10 cellular contexts compared by ENCODE assay signal in the genomic region with DNA sequence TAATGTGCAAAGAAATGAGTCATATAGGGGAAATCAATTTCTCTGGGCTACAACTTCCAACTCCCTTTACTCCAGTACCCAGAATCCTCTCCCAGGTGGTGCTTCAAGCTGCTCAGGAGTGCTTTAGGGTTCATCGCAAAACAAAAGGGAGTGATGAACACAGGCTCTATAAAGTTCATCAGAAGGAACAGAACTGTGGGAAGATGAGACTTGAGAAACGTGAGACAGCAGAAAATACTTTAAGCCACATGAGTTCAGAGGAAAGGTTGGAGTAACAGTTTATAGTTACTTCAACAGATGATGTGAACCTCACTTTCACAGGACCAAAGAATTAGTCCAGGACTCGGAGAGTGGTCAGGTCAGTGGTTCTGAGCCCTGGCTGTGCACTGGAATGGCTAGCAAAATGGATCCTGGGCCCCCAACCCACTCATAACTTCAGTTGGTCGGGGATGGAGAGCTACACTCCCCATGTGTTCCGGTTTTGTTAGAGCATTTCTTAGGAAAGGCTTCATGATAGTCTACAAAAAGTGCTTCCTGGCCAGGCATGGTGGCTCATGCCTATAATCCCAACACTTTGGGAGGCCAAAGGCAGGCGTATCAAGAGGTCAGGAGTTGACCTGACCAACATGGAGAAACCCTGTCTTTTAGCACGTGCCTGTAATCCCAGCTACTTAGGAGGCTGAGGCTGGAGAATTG. TPM values are rescaled to one million over a fixed set of nuclear protein-coding genes. Genes with fewer than 3 reads are reported as not detected.
DNase-seq lines count a peak whose midpoint lies in the region; ATAC-seq, FAIRE-seq and TF ChIP-seq lines count a peak whose summit lies in the region.
"Had no signal": no experiment of that assay in that cellular context is flagged by ENCODE, and none has a peak within 500 bp of the region (broad histone marks: within the 10 kb centered on the region; RNA-seq: fewer than 3 reads in every experiment).

No MANE protein-coding gene starts in this region.

- WGBS in mammary epithelial cell (ENCODE audit: low coverage, missing lambda C conversion rate), result 83% methylated on average over 6 of the region's 7 CpGs
- WGBS in K562 (ENCODE audit: insufficient coverage, low coverage, missing lambda C conversion rate), result 78% methylated on average over 7 of the region's 7 CpGs
- 87 to 88% methylated on average over 7 of the region's 7 CpGs for WGBS in heart right ventricle, 2 donors

- FAIRE-seq in K562 (lab: Jason Lieb, UNC) (peak; percentile 11), GM19239 (lab: Jason Lieb, UNC) (no peak)

- intact Hi-C loops in MCF 10A (cut with micrococcal nuclease), result loop anchor here (5.0 to 10.0 kb wide), 2 partner anchors 85 to 232 kb away; no protein-coding TSS in a partner anchor
- intact Hi-C loops in mammary epithelial cell (cut with micrococcal nuclease), result no loop called here
- intact Hi-C loops in K562 (cut with micrococcal nuclease), result no loop called here
- intact Hi-C loops in heart right ventricle (cut with DNase I), result no loop called here

- H3K4me3 ChIP-seq in mammary epithelial cell (replicated peaks in 1 of 3; ENCODE audit: insufficient read depth in 1 of 3, low read depth in 2 of 3, low read length in 3 of 3) (no peak overlapping the region), OCI-LY3 (ENCODE audit: low read length) (no peak overlapping the region), K562 (no peak overlapping the region), heart right ventricle (no peak overlapping the region)
- H3K4me3 ChIP-seq: MG63 had no signal

- peak; percentile 16 for DNase-seq in MCF 10A (ENCODE audit: unreplicated experiment)
- DNase-seq in mammary epithelial cell, result no peak
- DNase-seq in K562 (ENCODE audit: extremely low read depth in 1 of 4, low spot score in 3 of 4), result peak in 1 of 4 experiments; percentile 34
- no peak for DNase-seq in heart right ventricle
- no peak for DNase-seq in GM13976 (ENCODE audit: low spot score)
- no peak for DNase-seq in GM19239 (ENCODE audit: insufficient read length, low spot score)
- DNase-seq: activated CD4-positive, CD25-positive, alpha-beta regulatory T cell; MG63 had no signal

- H3K4me1 ChIP-seq in mammary epithelial cell (ENCODE audit: insufficient read depth, low read length), result peaks cover 16% of the 10 kb centered on the region
- H3K4me1 ChIP-seq in OCI-LY3 (ENCODE audit: low read length), result peaks cover 12% of the 10 kb centered on the region
- H3K4me1 ChIP-seq in K562 (replicated peaks in 1 of 2; ENCODE audit: control insufficient read depth in 2 of 2, insufficient read depth in 2 of 2, low read length in 2 of 2), result peaks cover 8 to 12% of the 10 kb centered on the region in 2 experiments; a peak in 4 of 5 replicates
- peaks cover 3 to 29% (median 24%) of the 10 kb centered on the region in 9 donors for H3K4me1 ChIP-seq in heart right ventricle

- peaks cover 89% of the 10 kb centered on the region for H3K36me3 Mint-ChIP-seq in MCF 10A (ENCODE audit: insufficient read depth, unreplicated experiment)
- H3K36me3 Mint-ChIP-seq in stimulated activated naive CD8-positive, alpha-beta T cell treated with anti-CD3 and anti-CD28 coated beads, Interleukin-15, Interleukin-2, amounts not matched to agents 100 ng/mL and 50 ng/mL, for 24 hours (ENCODE audit: low read depth), result peaks cover 91% of the 10 kb centered on the region

- no peaks in the 10 kb centered on the region for H3K9me1 ChIP-seq in K562 (ENCODE audit: control insufficient read depth, insufficient read depth, low read length)

- BruUV-seq in MCF 10A (replicated peaks; lab: Mats Ljungman, UMichigan) (no TSS peak), mammary epithelial cell (replicated peaks; lab: Mats Ljungman, UMichigan) (no TSS peak), K562 (replicated peaks; lab: Mats Ljungman, UMichigan) (no TSS peak)

- H3K36me3 ChIP-seq in mammary epithelial cell (ENCODE audit: insufficient read depth, low read length) (peaks cover 47% of the 10 kb centered on the region), OCI-LY3 (replicated peaks; ENCODE audit: low read depth, low read length) (peaks cover 70% of the 10 kb centered on the region), K562 (ENCODE audit: control insufficient read depth, insufficient read depth, low read length) (peaks cover 83% of the 10 kb centered on the region), heart right ventricle (peaks cover 0 to 83% (median 66%) of the 10 kb centered on the region in 9 donors)

- H3K4me3 Mint-ChIP-seq in MCF 10A (ENCODE audit: unreplicated experiment), result no peak overlapping the region
- peak overlapping the region; percentile 97 for H3K4me3 Mint-ChIP-seq in stimulated activated naive CD8-positive, alpha-beta T cell treated with anti-CD3 and anti-CD28 coated beads, Interleukin-15, Interleukin-2, amounts not matched to agents 100 ng/mL and 50 ng/mL, for 24 hours

- TF ChIP-seq EP300 in K562 (IDR thresholded peaks at IDR 0.05; ENCODE audit: low read length), result no peak

- CTCF ChIA-PET in MCF 10A (lab: Yijun Ruan, JAX), result no interaction called here
- CTCF ChIA-PET in mammary epithelial cell (lab: Charles Lee; ENCODE audit: low non-redundant PET), result no interaction called here
- CTCF ChIA-PET in K562 (lab: Yijun Ruan, JAX; ENCODE audit: low intra/inter-chr PET ratio), result no interaction called here

- in situ Hi-C loops in mammary epithelial cell (cut with MboI; ENCODE audit: low sequenced_read_pairs in 2 of 2), result loop anchor here in 1 of 2 donors (10.0 kb wide), 1 partner anchor 62 kb away; no protein-coding TSS in a partner anchor
- in situ Hi-C loops in K562 (cut with MboI), result no loop called here
- in situ Hi-C loops in GM13976 (cut with MboI; ENCODE audit: low sequenced_read_pairs, unreplicated experiment), result no loop called here

- H3K27ac Mint-ChIP-seq in MCF 10A (ENCODE audit: low read depth, unreplicated experiment), result peak overlapping the region; percentile 66
- peak overlapping the region; percentile 99 for H3K27ac Mint-ChIP-seq in stimulated activated naive CD8-positive, alpha-beta T cell treated with anti-CD3 and anti-CD28 coated beads, Interleukin-15, Interleukin-2, amounts not matched to agents 100 ng/mL and 50 ng/mL, for 24 hours

- ATAC-seq in K562 (peak; percentile 3), heart right ventricle (no peak)

- H3K9me3 Mint-ChIP-seq in MCF 10A (ENCODE audit: unreplicated experiment), result no peaks in the 10 kb centered on the region
- peaks cover 8% of the 10 kb centered on the region for H3K9me3 Mint-ChIP-seq in stimulated activated naive CD8-positive, alpha-beta T cell treated with anti-CD3 and anti-CD28 coated beads, Interleukin-15, Interleukin-2, amounts not matched to agents 100 ng/mL and 50 ng/mL, for 24 hours

- peaks cover 14% of the 10 kb centered on the region for H3K9me3 ChIP-seq in mammary epithelial cell (replicated peaks; ENCODE audit: insufficient read depth, low read length)
- no peaks in the 10 kb centered on the region for H3K9me3 ChIP-seq in OCI-LY3 (ENCODE audit: insufficient read depth, low read length)
- peaks cover 12% of the 10 kb centered on the region for H3K9me3 ChIP-seq in K562 (replicated peaks; ENCODE audit: control insufficient read depth, insufficient read depth, low read depth, low read length)
- peaks cover 0 to 3% (median 0%) of the 10 kb centered on the region in 11 donors for H3K9me3 ChIP-seq in heart right ventricle
- H3K9me3 ChIP-seq: MG63 had no signal

- H3K27me3 Mint-ChIP-seq in MCF 10A (ENCODE audit: insufficient read depth, unreplicated experiment), result no peaks in the 10 kb centered on the region
- H3K27me3 Mint-ChIP-seq in stimulated activated naive CD8-positive, alpha-beta T cell treated with anti-CD3 and anti-CD28 coated beads, Interleukin-15, Interleukin-2, amounts not matched to agents 100 ng/mL and 50 ng/mL, for 24 hours, result no peaks in the 10 kb centered on the region

- TF ChIP-seq POLR2A in K562 (conservative IDR thresholded peaks at IDR 0.05), result peak; percentile 4

- H3K79me2 ChIP-seq in mammary epithelial cell (ENCODE audit: insufficient read depth, low read length) (peaks cover 39% of the 10 kb centered on the region), OCI-LY3 (ENCODE audit: low read length) (peaks cover 42% of the 10 kb centered on the region), K562 (ENCODE audit: control insufficient read depth, insufficient read depth, low read length) (peaks cover 52% of the 10 kb centered on the region)

- POLR2A ChIA-PET in MCF 10A (lab: Yijun Ruan, JAX) (interaction anchor here (1.1 to 2.7 kb wide), 4 partner anchors 18 to 232 kb away, joined by 3 to 17 read pairs (median 4); partner anchors contain the start of gene ZNF79), K562 (lab: Yijun Ruan, JAX) (interaction anchor here (0.6 to 5.5 kb wide), 7 partner anchors 10 to 54 kb away, joined by 3 to 30 read pairs (median 3); partner anchors contain the start of gene ZNF79)

- H3K27ac ChIP-seq in mammary epithelial cell (ENCODE audit: insufficient read depth, low read depth, low read length) (no peak overlapping the region), OCI-LY3 (ENCODE audit: low read length) (peak overlapping the region; percentile 11; the same call in 1 of the 2 replicates), K562 (ENCODE audit: extremely low read depth, low read depth, low read length) (peak overlapping the region; percentile 82; the same call in 2 of the 3 replicates), heart right ventricle (no peak overlapping the region)

- dilution Hi-C loops in mammary epithelial cell (cut with HindIII; ENCODE audit: low sequenced_read_pairs), result no loop called here

- TF ChIP-seq RAD21 in K562 (CRISPR knock-in tag; conservative IDR thresholded peaks at IDR 0.05 in 1 of 2, IDR thresholded peaks at IDR 0.05 in 1 of 2), result no peak

- H3K4me2 ChIP-seq in mammary epithelial cell (ENCODE audit: insufficient read depth, low read depth, low read length) (no peak overlapping the region), OCI-LY3 (ENCODE audit: low read length) (no peak overlapping the region), K562 (ENCODE audit: insufficient read depth, low read length) (peak overlapping the region; percentile 12; the same call in 1 of the 2 replicates)

- H3K4me1 Mint-ChIP-seq in MCF 10A (ENCODE audit: insufficient read depth, unreplicated experiment), result peaks cover 50% of the 10 kb centered on the region
- H3K4me1 Mint-ChIP-seq in stimulated activated naive CD8-positive, alpha-beta T cell treated with anti-CD3 and anti-CD28 coated beads, Interleukin-15, Interleukin-2, amounts not matched to agents 100 ng/mL and 50 ng/mL, for 24 hours (ENCODE audit: low read depth), result peaks cover 46% of the 10 kb centered on the region

- H2AFZ ChIP-seq in mammary epithelial cell (ENCODE audit: low read depth, low read length) (no peak overlapping the region), OCI-LY3 (ENCODE audit: low read depth, low read length) (no peak overlapping the region), K562 (ENCODE audit: low read depth, low read length) (no peak overlapping the region)

- H3K27me3 ChIP-seq in mammary epithelial cell (ENCODE audit: insufficient read depth, low read length) (no peaks in the 10 kb centered on the region), OCI-LY3 (ENCODE audit: low read depth, low read length) (no peaks in the 10 kb centered on the region), K562 (ENCODE audit: control insufficient read depth in 2 of 2, insufficient read depth in 2 of 2, low read length in 2 of 2) (no peaks in the 10 kb centered on the region), heart right ventricle (no peaks in the 10 kb centered on the region)
- H3K27me3 ChIP-seq: MG63 had no signal

- TF ChIP-seq CTCF in MCF 10A (IDR thresholded peaks at IDR 0.05; ENCODE audit: unreplicated experiment), result no peak
- no peak for TF ChIP-seq CTCF in mammary epithelial cell (conservative IDR thresholded peaks at IDR 0.05 in 1 of 2, IDR thresholded peaks at IDR 0.05 in 1 of 2; ENCODE audit: extremely low read depth in 1 of 2, insufficient read depth in 1 of 2, low read depth in 1 of 2, low read length in 2 of 2)
- TF ChIP-seq CTCF in OCI-LY3 (IDR thresholded peaks at IDR 0.05; ENCODE audit: low read depth, low read length), result no peak
- TF ChIP-seq CTCF in K562 (IDR thresholded peaks at IDR 0.05 in 2 of 3, conservative IDR thresholded peaks at IDR 0.05 in 1 of 3; ENCODE audit: insufficient read depth in 2 of 3, low read depth in 1 of 3, low read length in 3 of 3), result no peak
- no peak for TF ChIP-seq CTCF in heart right ventricle (IDR thresholded peaks at IDR 0.05)
- no peak for TF ChIP-seq CTCF in GM13976 (IDR thresholded peaks at IDR 0.05; ENCODE audit: borderline replicate concordance, control extremely low read depth, extremely low read depth, insufficient read depth, missing control alignments)

- H3K9ac ChIP-seq in mammary epithelial cell (ENCODE audit: insufficient read depth, low read length) (no peak overlapping the region), OCI-LY3 (ENCODE audit: low read length) (no peak overlapping the region), K562 (ENCODE audit: insufficient read depth in 1 of 2, low read depth in 2 of 2, low read length in 2 of 2) (no peak overlapping the region)

- H4K20me1 ChIP-seq in mammary epithelial cell (ENCODE audit: insufficient read depth, low read length) (peaks cover 22% of the 10 kb centered on the region), OCI-LY3 (ENCODE audit: insufficient read depth, low read length) (peaks cover 46% of the 10 kb centered on the region), K562 (replicated peaks; ENCODE audit: control insufficient read depth, insufficient read depth, low read length) (peaks cover 35% of the 10 kb centered on the region)

RNA-seq across cellular contexts. Expression of gene RPL12, which starts 4.3 kb away (rescaled TPM):
- total RNA-seq in MCF 10A (2022), result 3,086 and 3,252 TPM in 2 replicates
- 1,000 to 10,000 TPM; 1,316 to 1,441 TPM for total RNA-seq in mammary epithelial cell
- 2,249 TPM for polyA plus RNA-seq in mammary epithelial cell
- polyA minus RNA-seq in mammary epithelial cell, result 561 TPM
- 400 and 555 TPM in 2 replicates for total RNA-seq in K562 (2011; cell fraction: chromatin; rRNA removed; ENCODE audit: low replicate concordance)
- 648 and 678 TPM in 2 replicates for total RNA-seq in K562 (2011; cell fraction: nucleolus; rRNA removed)
- 701 and 1,157 TPM in 2 replicates for total RNA-seq in K562 (2011; cell fraction: nucleoplasm; rRNA removed)
- 1,796 and 1,973 TPM in 2 replicates for total RNA-seq in K562 (2014; rRNA removed)
- 2,499 and 2,531 TPM in 2 replicates for total RNA-seq in K562 (2014; rRNA removed; fragmentation: Illumina TruSeq; extraction: Trizol)
- total RNA-seq in K562 (2015; rRNA removed; fragmentation: Illumina TruSeq; extraction: Trizol), result 3,220 and 3,261 TPM in 2 replicates
- total RNA-seq in K562 (2021), result 1,614 and 1,743 TPM in 2 replicates
- 2,587 and 3,088 TPM in 2 replicates for polyA plus RNA-seq in K562 (2011; rRNA removed)
- polyA plus RNA-seq in K562 (2011; cell fraction: cytosol; rRNA removed), result 2,689 and 4,292 TPM in 2 replicates
- 951 and 1,340 TPM in 2 replicates for polyA plus RNA-seq in K562 (2011; cell fraction: nucleus; rRNA removed)
- 1,770 and 3,341 TPM in 2 replicates for polyA plus RNA-seq in K562 (2012)
- polyA plus RNA-seq in K562 (2014; fragmentation: Illumina TruSeq; extraction: Trizol), result 4,080 and 4,558 TPM in 2 replicates
- polyA plus RNA-seq in K562 (2014; fragmentation: Nextera tagmentation; extraction: Ambion mirVana), result 1,000 to 10,000 TPM; 2,219 to 2,376 TPM
- polyA plus RNA-seq in K562 (2014; rRNA removed), result 2,953 and 3,005 TPM in 2 replicates
- 933 and 1,147 TPM in 2 replicates for polyA minus RNA-seq in K562 (2011; rRNA and poly(A)+ RNA removed)
- 732 and 781 TPM in 2 replicates for polyA minus RNA-seq in K562 (2011; cell fraction: cytosol; rRNA and poly(A)+ RNA removed)
- polyA minus RNA-seq in K562 (2011; cell fraction: nucleus; rRNA and poly(A)+ RNA removed), result 303 and 594 TPM in 2 replicates
- total RNA-seq in heart right ventricle, result 100 to 1,000 TPM; 409 to 810 (median 499) TPM
- polyA plus RNA-seq in heart right ventricle, result 1,000 to 10,000 TPM; 1,671 to 1,920 TPM

RNA-seq across cellular contexts. Expression of gene LRSAM1, which starts 4.4 kb away (rescaled TPM):
- total RNA-seq in MCF 10A (2022), result 23.5 and 26.2 TPM in 2 replicates
- 10 to 100 TPM; 15.5 to 20.6 TPM for total RNA-seq in mammary epithelial cell
- 9.1 TPM for polyA plus RNA-seq in mammary epithelial cell
- polyA minus RNA-seq in mammary epithelial cell, result 17.2 TPM
- 55.1 and 93.1 TPM in 2 replicates for total RNA-seq in K562 (2011; cell fraction: chromatin; rRNA removed; ENCODE audit: low replicate concordance)
- 44.6 and 44.7 TPM in 2 replicates for total RNA-seq in K562 (2011; cell fraction: nucleolus; rRNA removed)
- 34.8 and 38.2 TPM in 2 replicates for total RNA-seq in K562 (2011; cell fraction: nucleoplasm; rRNA removed)
- 9.0 and 9.9 TPM in 2 replicates for total RNA-seq in K562 (2014; rRNA removed)
- 3.2 and 4.1 TPM in 2 replicates for total RNA-seq in K562 (2014; rRNA removed; fragmentation: Illumina TruSeq; extraction: Trizol)
- 4.6 and 5.5 TPM in 2 replicates for total RNA-seq in K562 (2015; rRNA removed; fragmentation: Illumina TruSeq; extraction: Trizol)
- total RNA-seq in K562 (2021), result 16.2 and 16.9 TPM in 2 replicates
- 4.7 and 6.1 TPM in 2 replicates for polyA plus RNA-seq in K562 (2011; rRNA removed)
- 3.1 and 6.4 TPM in 2 replicates for polyA plus RNA-seq in K562 (2011; cell fraction: cytosol; rRNA removed)
- polyA plus RNA-seq in K562 (2011; cell fraction: nucleus; rRNA removed), result 20.1 and 28.5 TPM in 2 replicates
- polyA plus RNA-seq in K562 (2012), result 6.8 and 13.7 TPM in 2 replicates
- polyA plus RNA-seq in K562 (2014; fragmentation: Illumina TruSeq; extraction: Trizol), result 6.2 and 7.4 TPM in 2 replicates
- polyA plus RNA-seq in K562 (2014; fragmentation: Nextera tagmentation; extraction: Ambion mirVana), result under 1 TPM; 0.07 to 0.32 TPM
- polyA plus RNA-seq in K562 (2014; rRNA removed), result 8.5 and 11.3 TPM in 2 replicates
- polyA minus RNA-seq in K562 (2011; rRNA and poly(A)+ RNA removed), result 8.0 and 9.1 TPM in 2 replicates
- polyA minus RNA-seq in K562 (2011; cell fraction: cytosol; rRNA and poly(A)+ RNA removed), result 5.1 and 7.0 TPM in 2 replicates
- polyA minus RNA-seq in K562 (2011; cell fraction: nucleus; rRNA and poly(A)+ RNA removed), result 14.7 and 16.1 TPM in 2 replicates
- 10 to 100 TPM; 24.9 to 49.6 (median 29.5) TPM for total RNA-seq in heart right ventricle
- 10 to 100 TPM; 21.2 to 59.9 TPM for polyA plus RNA-seq in heart right ventricle

RNA-seq across cellular contexts. Expression of gene ZNF79, which starts 22.7 kb away (rescaled TPM):
- 7.9 and 9.3 TPM in 2 replicates for total RNA-seq in MCF 10A (2022)
- 10 to 100 TPM; 10.5 to 16.8 TPM for total RNA-seq in mammary epithelial cell
- polyA plus RNA-seq in mammary epithelial cell, result 6.3 TPM
- 15.7 TPM for polyA minus RNA-seq in mammary epithelial cell
- total RNA-seq in K562 (2011; cell fraction: chromatin; rRNA removed; ENCODE audit: low replicate concordance), result 23.5 and 37.2 TPM in 2 replicates
- 21.8 and 28.7 TPM in 2 replicates for total RNA-seq in K562 (2011; cell fraction: nucleolus; rRNA removed)
- 13.2 and 19.8 TPM in 2 replicates for total RNA-seq in K562 (2011; cell fraction: nucleoplasm; rRNA removed)
- 6.0 and 6.6 TPM in 2 replicates for total RNA-seq in K562 (2014; rRNA removed)
- total RNA-seq in K562 (2014; rRNA removed; fragmentation: Illumina TruSeq; extraction: Trizol), result 5.3 and 5.6 TPM in 2 replicates
- total RNA-seq in K562 (2015; rRNA removed; fragmentation: Illumina TruSeq; extraction: Trizol), result 6.3 and 7.0 TPM in 2 replicates
- 6.3 and 6.4 TPM in 2 replicates for total RNA-seq in K562 (2021)
- 2.7 and 3.4 TPM in 2 replicates for polyA plus RNA-seq in K562 (2011; rRNA removed)
- polyA plus RNA-seq in K562 (2011; cell fraction: cytosol; rRNA removed), result 2.5 and 2.8 TPM in 2 replicates
- polyA plus RNA-seq in K562 (2011; cell fraction: nucleus; rRNA removed), result 3.9 and 4.7 TPM in 2 replicates
- polyA plus RNA-seq in K562 (2012), result 3.0 and 3.1 TPM in 2 replicates
- 4.1 and 4.3 TPM in 2 replicates for polyA plus RNA-seq in K562 (2014; fragmentation: Illumina TruSeq; extraction: Trizol)
- polyA plus RNA-seq in K562 (2014; fragmentation: Nextera tagmentation; extraction: Ambion mirVana), result under 1 TPM; 0.62 to 0.70 TPM
- 3.7 and 5.1 TPM in 2 replicates for polyA plus RNA-seq in K562 (2014; rRNA removed)
- polyA minus RNA-seq in K562 (2011; rRNA and poly(A)+ RNA removed), result 13.0 and 14.1 TPM in 2 replicates
- polyA minus RNA-seq in K562 (2011; cell fraction: cytosol; rRNA and poly(A)+ RNA removed), result 5.1 and 5.7 TPM in 2 replicates
- polyA minus RNA-seq in K562 (2011; cell fraction: nucleus; rRNA and poly(A)+ RNA removed), result 9.2 and 10.7 TPM in 2 replicates
- total RNA-seq in heart right ventricle, result 1 to 10 TPM; 4.4 to 8.3 (median 6.4) TPM
- polyA plus RNA-seq in heart right ventricle, result 1 to 10 TPM; 2.1 to 4.5 TPM

RNA-seq across cellular contexts. Expression of gene SLC2A8, which starts 49.9 kb away (rescaled TPM):
- total RNA-seq in MCF 10A (2022) (13.7 and 14.0 TPM in 2 replicates), mammary epithelial cell (10 to 100 TPM in 1 of 2 donors, 1 to 10 TPM in 1; 8.0 to 17.1 TPM), K562 (2014; rRNA removed) (9.7 and 12.6 TPM in 2 replicates), K562 (2014; rRNA removed; fragmentation: Illumina TruSeq; extraction: Trizol) (1.6 and 2.4 TPM in 2 replicates), K562 (2015; rRNA removed; fragmentation: Illumina TruSeq; extraction: Trizol) (5.2 and 6.7 TPM in 2 replicates), K562 (2021) (10.3 and 12.9 TPM in 2 replicates), heart right ventricle (10 to 100 TPM; 10.0 to 26.7 (median 13.1) TPM)
- polyA plus RNA-seq in mammary epithelial cell (9.6 TPM), K562 (2011; rRNA removed) (5.4 and 8.1 TPM in 2 replicates), K562 (2014; fragmentation: Illumina TruSeq; extraction: Trizol) (3.6 and 6.2 TPM in 2 replicates), K562 (2014; fragmentation: Nextera tagmentation; extraction: Ambion mirVana) (1 to 10 TPM in 1 of 2 experiments, under 1 TPM in 1; 0.13 to 1.1 TPM), K562 (2014; rRNA removed) (9.9 and 10.4 TPM in 2 replicates), heart right ventricle (10 to 100 TPM; 18.9 to 21.7 TPM)
- 0.52 TPM for polyA minus RNA-seq in mammary epithelial cell
- total RNA-seq in K562 (2011; cell fraction: chromatin; rRNA removed; ENCODE audit: low replicate concordance), result 9.0 and 31.6 TPM in 2 replicates
- total RNA-seq in K562 (2011; cell fraction: nucleolus; rRNA removed), result 24.8 and 24.9 TPM in 2 replicates
- 12.1 and 16.1 TPM in 2 replicates for total RNA-seq in K562 (2011; cell fraction: nucleoplasm; rRNA removed)
- polyA plus RNA-seq in K562 (2011; cell fraction: cytosol; rRNA removed), result 7.3 and 17.7 TPM in 2 replicates
- polyA plus RNA-seq in K562 (2011; cell fraction: nucleus; rRNA removed), result 22.0 and 29.9 TPM in 2 replicates
- 6.4 and 7.8 TPM in 2 replicates for polyA plus RNA-seq in K562 (2012)
- 2.7 and 2.9 TPM in 2 replicates for polyA minus RNA-seq in K562 (2011; rRNA and poly(A)+ RNA removed)
- polyA minus RNA-seq in K562 (2011; cell fraction: cytosol; rRNA and poly(A)+ RNA removed), result 6.7 and 7.1 TPM in 2 replicates
- polyA minus RNA-seq in K562 (2011; cell fraction: nucleus; rRNA and poly(A)+ RNA removed), result 8.3 and 8.9 TPM in 2 replicates

Comparison
In these comparisons a context has a peak if more than half of its experiments do, and no peak if none do; other contexts are left out.
1. H3K27ac ChIP-seq: peak in OCI-LY3 (single experiment) and K562 (single experiment); none in mammary epithelial cell (single experiment) and heart right ventricle (0 of 10).